ENCODE assay signal across 19 cellular contexts in genomic region chr1:10161541-10162290, GRCh38. TPM values are rescaled to one million over a fixed set of nuclear protein-coding genes. Genes with fewer than 3 reads are reported as not detected.
DNase-seq lines count a peak whose midpoint lies in the region; ATAC-seq and TF ChIP-seq lines count a peak whose summit lies in the region.
"Had no signal": no experiment of that assay in that cellular context is flagged by ENCODE, and none has a peak within 500 bp of the region (broad histone marks: within the 10 kb centered on the region; RNA-seq: fewer than 3 reads in every experiment).

No MANE protein-coding gene starts in this region.

- peaks cover 0 to 23% (median 10%) of the 10 kb centered on the region in 4 donors for H3K4me1 ChIP-seq in tibial artery
- H3K4me1 ChIP-seq: tibial nerve had no signal

- H3K4me3 ChIP-seq in tibial artery = no peak overlapping the region
- H3K4me3 ChIP-seq: tibial nerve had no signal

- H3K9me3 ChIP-seq in tibial artery = no peaks in the 10 kb centered on the region
- H3K9me3 ChIP-seq: tibial nerve had no signal

- DNase-seq in caudate nucleus (lab: John Stamatoyannopoulos, UW) = peak in 27 of 61 donors; percentile 3 to 77 (median 21)
- DNase-seq in head of caudate nucleus = peak in 35 of 42 donors; percentile 10 to 75 (median 48)
- no peak for DNase-seq in nephron progenitor cell
- peak; percentile 58 to 90 for DNase-seq in tibial artery
- no peak for DNase-seq in natural killer cell treated with Interleukin-12 subunit alpha and Interleukin-12 subunit beta and Interleukin-15 and Interleukin-18, amount 100 ng/mL, for 72 hours (ENCODE audit: low spot score)
- no peak for DNase-seq in T1000 (lab: John Stamatoyannopoulos, UW)
- no peak for DNase-seq in activated CD4-positive, alpha-beta T cell treated with anti-CD3 and anti-CD28 coated beads, Interleukin-2, amount 50 U/mL, for 48 hours
- DNase-seq: activated CD4-positive, alpha-beta T cell treated with anti-CD3 and anti-CD28 coated beads for 48 hours; activated T-cell treated with anti-CD3 and anti-CD28 coated beads for 4 hours; central memory CD4-positive, alpha-beta T cell; DND-41; islet precursor cell; KG1; NCI-H226; SHP77; stimulated activated CD4-positive, alpha-beta T cell treated with anti-CD3 and anti-CD28 coated beads, Interleukin-15, amount 100 ng/mL, for 24 hours had no signal

- H3K27ac Mint-ChIP-seq in nephron progenitor cell = peak overlapping the region; percentile 80
- H3K27ac Mint-ChIP-seq in natural killer cell treated with Interleukin-12 subunit alpha and Interleukin-12 subunit beta and Interleukin-15 and Interleukin-18, amount 100 ng/mL, for 72 hours = no peak overlapping the region

- H3K27me3 ChIP-seq in tibial artery = no peaks in the 10 kb centered on the region
- H3K27me3 ChIP-seq: tibial nerve had no signal

- H3K27ac ChIP-seq in caudate nucleus (ENCODE audit: low read depth, low read length) (peak overlapping the region; percentile 85), tibial artery (peak overlapping the region; percentile 73 to 76)
- H3K27ac ChIP-seq: tibial nerve had no signal

- H3K27me3 Mint-ChIP-seq in nephron progenitor cell (ENCODE audit: low read depth, poor library complexity) = no peaks in the 10 kb centered on the region
- no peaks in the 10 kb centered on the region for H3K27me3 Mint-ChIP-seq in natural killer cell treated with Interleukin-12 subunit alpha and Interleukin-12 subunit beta and Interleukin-15 and Interleukin-18, amount 100 ng/mL, for 72 hours

- no peaks in the 10 kb centered on the region for H3K9me3 Mint-ChIP-seq in nephron progenitor cell
- H3K9me3 Mint-ChIP-seq in natural killer cell treated with Interleukin-12 subunit alpha and Interleukin-12 subunit beta and Interleukin-15 and Interleukin-18, amount 100 ng/mL, for 72 hours = no peaks in the 10 kb centered on the region
- H3K9me3 Mint-ChIP-seq: activated naive CD4-positive, alpha-beta T cell treated with anti-CD3 and anti-CD28 coated beads, Interleukin-2, amount 50 U/mL, for 72 hours had no signal

- peaks cover 21 to 74% (median 51%) of the 10 kb centered on the region in 3 donors for H3K36me3 ChIP-seq in tibial artery

- ATAC-seq in natural killer cell treated with Interleukin-12 subunit alpha and Interleukin-12 subunit beta and Interleukin-15 and Interleukin-18, amount 100 ng/mL, for 72 hours = no peak
- no peak for ATAC-seq in HG02884 (IDR thresholded peaks at IDR 0.05; ENCODE audit: unreplicated experiment)
- ATAC-seq: activated naive CD4-positive, alpha-beta T cell treated with anti-CD3 and anti-CD28 coated beads, Interleukin-2, amount 50 U/mL, for 72 hours had no signal

- TF ChIP-seq CTCF in nephron progenitor cell (IDR thresholded peaks at IDR 0.05) = no peak
- no peak for TF ChIP-seq CTCF in tibial artery (IDR thresholded peaks at IDR 0.05)

- peaks cover 51% of the 10 kb centered on the region for H3K36me3 Mint-ChIP-seq in nephron progenitor cell (ENCODE audit: low read depth)
- peaks cover 11% of the 10 kb centered on the region for H3K36me3 Mint-ChIP-seq in natural killer cell treated with Interleukin-12 subunit alpha and Interleukin-12 subunit beta and Interleukin-15 and Interleukin-18, amount 100 ng/mL, for 72 hours
- H3K36me3 Mint-ChIP-seq: activated naive CD4-positive, alpha-beta T cell treated with anti-CD3 and anti-CD28 coated beads, Interleukin-2, amount 50 U/mL, for 72 hours had no signal

- intact Hi-C loops in head of caudate nucleus (cut with DNase I) = no loop called here
- intact Hi-C loops in tibial artery (cut with DNase I; ENCODE audit: low total_unique reads) = no loop called here

- no peak overlapping the region for H3K4me3 Mint-ChIP-seq in nephron progenitor cell
- H3K4me3 Mint-ChIP-seq in natural killer cell treated with Interleukin-12 subunit alpha and Interleukin-12 subunit beta and Interleukin-15 and Interleukin-18, amount 100 ng/mL, for 72 hours = no peak overlapping the region

- peaks cover 6% of the 10 kb centered on the region for H3K4me1 Mint-ChIP-seq in nephron progenitor cell
- H3K4me1 Mint-ChIP-seq in natural killer cell treated with Interleukin-12 subunit alpha and Interleukin-12 subunit beta and Interleukin-15 and Interleukin-18, amount 100 ng/mL, for 72 hours (ENCODE audit: low read depth in 2 of 2) = no peaks in the 10 kb centered on the region

RNA-seq across cellular contexts. Expression of gene KIF1B, which starts 48.7 kb away (rescaled TPM):
- total RNA-seq in natural killer cell treated with Interleukin-12 subunit alpha and Interleukin-12 subunit beta and Interleukin-15 and Interleukin-18, amount 100 ng/mL, for 72 hours = 10 to 100 TPM in 1 of 2 donors, 1 to 10 TPM in 1; 9.9 to 32.2 TPM

Comparison
In these comparisons a context has a peak if more than half of its experiments do, and no peak if none do; other contexts are left out.
1. DNase-seq: peak in head of caudate nucleus (35 of 42) and tibial artery (2 of 2); none in nephron progenitor cell (single experiment), natural killer cell treated with Interleukin-12 subunit alpha and Interleukin-12 subunit beta and Interleukin-15 and Interleukin-18, amount 100 ng/mL, for 72 hours (single experiment), T1000 (single experiment) and activated CD4-positive, alpha-beta T cell treated with anti-CD3 and anti-CD28 coated beads, Interleukin-2, amount 50 U/mL, for 48 hours (0 of 2).